In genomic region chr6:36893976-36894932, GRCh38 we compare ENCODE assay signal across 20 cellular contexts. TPM values are rescaled to one million over a fixed set of nuclear protein-coding genes. Genes with fewer than 3 reads are reported as not detected.
DNase-seq lines count a peak whose midpoint lies in the region; ATAC-seq and TF ChIP-seq lines count a peak whose summit lies in the region.
"Had no signal": no experiment of that assay in that cellular context is flagged by ENCODE, and none has a peak within 500 bp of the region (broad histone marks: within the 10 kb centered on the region; RNA-seq: fewer than 3 reads in every experiment).

No MANE protein-coding gene starts in this region.

- H3K4me1 Mint-ChIP-seq in activated CD4-positive, alpha-beta T cell treated with anti-CD3 and anti-CD28 coated beads, Interleukin-2, amount 10 ng/mL, durations not matched to agents 7 days and 5 days, result peaks cover 21% of the 10 kb centered on the region
- H3K4me1 Mint-ChIP-seq in neural crest cell, result no peaks in the 10 kb centered on the region
- H3K4me1 Mint-ChIP-seq in activated CD8-positive, alpha-beta T cell treated with anti-CD3 and anti-CD28 coated beads for 36 hours (ENCODE audit: low read depth), result peaks cover 10% of the 10 kb centered on the region
- H3K4me1 Mint-ChIP-seq: H9 had no signal

- H3K4me3 Mint-ChIP-seq in activated CD4-positive, alpha-beta T cell treated with anti-CD3 and anti-CD28 coated beads, Interleukin-2, amount 10 ng/mL, durations not matched to agents 7 days and 5 days, result no peak overlapping the region
- no peak overlapping the region for H3K4me3 Mint-ChIP-seq in neural crest cell
- no peak overlapping the region for H3K4me3 Mint-ChIP-seq in activated CD8-positive, alpha-beta T cell treated with anti-CD3 and anti-CD28 coated beads for 36 hours
- H3K4me3 Mint-ChIP-seq: H9 had no signal

- peak overlapping the region; percentile 68 for H3K27ac Mint-ChIP-seq in activated CD4-positive, alpha-beta T cell treated with anti-CD3 and anti-CD28 coated beads, Interleukin-2, amount 10 ng/mL, durations not matched to agents 7 days and 5 days
- H3K27ac Mint-ChIP-seq in neural crest cell (ENCODE audit: unreplicated experiment), result peak overlapping the region; percentile 78
- H3K27ac Mint-ChIP-seq in activated CD8-positive, alpha-beta T cell treated with anti-CD3 and anti-CD28 coated beads for 36 hours, result no peak overlapping the region

- no peaks in the 10 kb centered on the region for H3K9me3 Mint-ChIP-seq in activated CD4-positive, alpha-beta T cell treated with anti-CD3 and anti-CD28 coated beads, Interleukin-2, amount 10 ng/mL, durations not matched to agents 7 days and 5 days
- no peaks in the 10 kb centered on the region for H3K9me3 Mint-ChIP-seq in neural crest cell
- H3K9me3 Mint-ChIP-seq in activated CD8-positive, alpha-beta T cell treated with anti-CD3 and anti-CD28 coated beads for 36 hours, result no peaks in the 10 kb centered on the region
- H3K9me3 Mint-ChIP-seq: H9 had no signal

- intact Hi-C loops in activated CD8-positive, alpha-beta T cell treated with anti-CD3 and anti-CD28 coated beads for 36 hours (cut with micrococcal nuclease), result no loop called here

- peaks cover 17% of the 10 kb centered on the region for H3K36me3 ChIP-seq in RWPE2 (ENCODE audit: low read depth)

- TF ChIP-seq CTCF in RWPE2 (IDR thresholded peaks at IDR 0.05; ENCODE audit: poor library complexity, severe bottlenecking), result no peak
- no peak for TF ChIP-seq CTCF in neural crest cell (conservative IDR thresholded peaks at IDR 0.05)
- no peak for TF ChIP-seq CTCF in activated CD8-positive, alpha-beta T cell treated with anti-CD3 and anti-CD28 coated beads for 36 hours (IDR thresholded peaks at IDR 0.05)

- no peaks in the 10 kb centered on the region for H3K27me3 Mint-ChIP-seq in activated CD4-positive, alpha-beta T cell treated with anti-CD3 and anti-CD28 coated beads, Interleukin-2, amount 10 ng/mL, durations not matched to agents 7 days and 5 days
- H3K27me3 Mint-ChIP-seq in neural crest cell (ENCODE audit: low read depth), result no peaks in the 10 kb centered on the region
- no peaks in the 10 kb centered on the region for H3K27me3 Mint-ChIP-seq in activated CD8-positive, alpha-beta T cell treated with anti-CD3 and anti-CD28 coated beads for 36 hours

- H3K36me3 Mint-ChIP-seq in activated CD4-positive, alpha-beta T cell treated with anti-CD3 and anti-CD28 coated beads, Interleukin-2, amount 10 ng/mL, durations not matched to agents 7 days and 5 days (ENCODE audit: low read depth), result peaks cover 38% of the 10 kb centered on the region
- no peaks in the 10 kb centered on the region for H3K36me3 Mint-ChIP-seq in neural crest cell (ENCODE audit: low read depth)
- H3K36me3 Mint-ChIP-seq in activated CD8-positive, alpha-beta T cell treated with anti-CD3 and anti-CD28 coated beads for 36 hours (ENCODE audit: low read depth), result peaks cover 8% of the 10 kb centered on the region

- ATAC-seq in RWPE2 (ENCODE audit: low read depth) (peak; percentile 84), HG03196 (IDR thresholded peaks at IDR 0.05; ENCODE audit: unreplicated experiment) (no peak)
- ATAC-seq in activated CD8-positive, alpha-beta T cell treated with anti-CD3 and anti-CD28 coated beads for 36 hours, result no peak

- no peaks in the 10 kb centered on the region for H3K27me3 ChIP-seq in RWPE2 (ENCODE audit: insufficient read depth, poor library complexity, severe bottlenecking)
- H3K27me3 ChIP-seq: BLaER1 treated with 17β-estradiol and CSF1 and Interleukin-3, amounts not matched to agents 10 nM and 100 nM had no signal

- CTCF ChIA-PET in activated CD4-positive, alpha-beta T cell treated with anti-CD3 and anti-CD28 coated beads, Interleukin-2, amount 10 ng/mL, durations not matched to agents 7 days and 5 days (lab: Charles Lee), result interaction anchor here (0.9 to 2.4 kb wide), 4 partner anchors 9 to 124 kb away, joined by 3 to 8 read pairs (median 4); partner anchors contain the start of gene C6orf89
- CTCF ChIA-PET in activated CD8-positive, alpha-beta T cell treated with anti-CD3 and anti-CD28 coated beads for 36 hours (lab: Charles Lee), result interaction anchor here (2.1 kb wide), 1 partner anchor 9 kb away, joined by 7 read pairs; the partner anchor contains the start of gene C6orf89

- H3K9me3 ChIP-seq in RWPE2 (ENCODE audit: severe bottlenecking), result no peaks in the 10 kb centered on the region
- H3K9me3 ChIP-seq: BLaER1 treated with 17β-estradiol and CSF1 and Interleukin-3, amounts not matched to agents 10 nM and 100 nM had no signal

- no peak overlapping the region for H3K4me3 ChIP-seq in RWPE2 (ENCODE audit: severe bottlenecking)
- H3K4me3 ChIP-seq: BLaER1 treated with 17β-estradiol and CSF1 and Interleukin-3, amounts not matched to agents 10 nM and 100 nM had no signal

- H3K27ac ChIP-seq in RWPE2 (ENCODE audit: poor library complexity, severe bottlenecking), result peak overlapping the region; percentile 28
- peak overlapping the region; percentile 30 for H3K27ac ChIP-seq in epithelial cell of prostate
- H3K27ac ChIP-seq: BLaER1 treated with 17β-estradiol and CSF1 and Interleukin-3, amounts not matched to agents 10 nM and 100 nM had no signal

- POLR2A ChIA-PET in activated CD4-positive, alpha-beta T cell treated with anti-CD3 and anti-CD28 coated beads, Interleukin-2, amount 10 ng/mL, durations not matched to agents 7 days and 5 days (lab: Charles Lee), result no interaction called here
- POLR2A ChIA-PET in activated CD8-positive, alpha-beta T cell treated with anti-CD3 and anti-CD28 coated beads for 36 hours (lab: Charles Lee), result interaction anchor here (0.6 to 2.0 kb wide), 3 partner anchors 8 to 18 kb away, joined by 3 to 6 read pairs (median 3); partner anchors contain the start of gene C6orf89

- no peak for DNase-seq in activated CD4-positive, alpha-beta T cell treated with anti-CD3 and anti-CD28 coated beads, Interleukin-2, amount 10 ng/mL, durations not matched to agents 7 days and 5 days
- DNase-seq in activated CD4-positive, alpha-beta T cell treated with anti-CD3 and anti-CD28 coated beads, Interleukin-2, amount 50 U/mL, for 48 hours, result no peak
- DNase-seq in RWPE2 (ENCODE audit: low spot score) (no peak), epithelial cell of prostate (ENCODE audit: low read depth, low spot score) (no peak), neural crest cell (ENCODE audit: low read depth, low spot score) (no peak), hippocampal formation (lab: John Stamatoyannopoulos, UW) (no peak)
- DNase-seq in activated CD8-positive, alpha-beta T cell treated with anti-CD3 and anti-CD28 coated beads for 36 hours, result no peak
- DNase-seq: DMS79 treated with DMSO at 0.1 percent for 48 hours; H9; Kasumi-1; MM.1S; NCI-H1105 treated with DMSO at 0.1 percent for 48 hours; NCI-H187; NCI-H345; NCI-H526 treated with DMSO at 0.1 percent for 48 hours; NK-92 treated with Interleukin-12 subunit alpha and Interleukin-12 subunit beta, amount 100 ng/mL, for 24 hours; RPMI8226 had no signal

- H3K4me1 ChIP-seq in RWPE2 (ENCODE audit: insufficient read depth, poor library complexity, severe bottlenecking), result peaks cover 4% of the 10 kb centered on the region
- H3K4me1 ChIP-seq: BLaER1 treated with 17β-estradiol and CSF1 and Interleukin-3, amounts not matched to agents 10 nM and 100 nM had no signal

RNA-seq across cellular contexts. Expression of gene C6orf89, which starts 8.5 kb away (rescaled TPM):
- total RNA-seq in activated CD4-positive, alpha-beta T cell treated with anti-CD3 and anti-CD28 coated beads, Interleukin-2, amount 10 ng/mL, durations not matched to agents 7 days and 5 days, result 10 to 100 TPM; 47.5 to 58.1 TPM
- total RNA-seq in neural crest cell, result 29.0 and 32.3 TPM in 2 replicates
- total RNA-seq in activated CD8-positive, alpha-beta T cell treated with anti-CD3 and anti-CD28 coated beads for 36 hours, result 10 to 100 TPM; 24.7 to 29.8 TPM

RNA-seq across cellular contexts. Expression of gene PPIL1, which starts 19.7 kb away (rescaled TPM):
- 10 to 100 TPM; 27.0 to 29.3 TPM for total RNA-seq in activated CD4-positive, alpha-beta T cell treated with anti-CD3 and anti-CD28 coated beads, Interleukin-2, amount 10 ng/mL, durations not matched to agents 7 days and 5 days
- total RNA-seq in neural crest cell, result 82.8 and 84.9 TPM in 2 replicates
- total RNA-seq in activated CD8-positive, alpha-beta T cell treated with anti-CD3 and anti-CD28 coated beads for 36 hours, result 10 to 100 TPM; 34.5 to 35.6 TPM

RNA-seq across cellular contexts. Expression of gene CPNE5, which starts 55.0 kb away (rescaled TPM):
- under 1 TPM; 0.47 to 1.00 TPM for total RNA-seq in activated CD4-positive, alpha-beta T cell treated with anti-CD3 and anti-CD28 coated beads, Interleukin-2, amount 10 ng/mL, durations not matched to agents 7 days and 5 days
- total RNA-seq in neural crest cell, result 0.54 and 1.0 TPM in 2 replicates
- 1 to 10 TPM in 1 of 2 experiments, under 1 TPM in 1; 0.69 to 1.2 TPM for total RNA-seq in activated CD8-positive, alpha-beta T cell treated with anti-CD3 and anti-CD28 coated beads for 36 hours
- total RNA-seq: A172 had no signal
